Comparison of ENCODE assay signal across 25 cellular contexts in genomic region chr1:109341944-109342925, GRCh38. TPM values are rescaled to one million over a fixed set of nuclear protein-coding genes. Genes with fewer than 3 reads are reported as not detected.
"Had no signal": no experiment of that assay in that cellular context is flagged by ENCODE, and none has a peak within 500 bp of the region (broad histone marks: within the 10 kb centered on the region; RNA-seq: fewer than 3 reads in every experiment).

No MANE protein-coding gene starts in this region.

- H3K27ac Mint-ChIP-seq: activated T-cell treated with anti-CD3 and anti-CD28 coated beads, Interleukin-2, amount 50 U/mL, for 72 hours; effector memory CD8-positive, alpha-beta T cell; mesothelial cell of epicardium; nephron had no signal

- H3K4me1 Mint-ChIP-seq: stimulated activated naive CD8-positive, alpha-beta T cell treated with anti-CD3 and anti-CD28 coated beads, Interleukin-15, amount 100 ng/mL, for 72 hours had no signal

- H3K27me3 ChIP-seq: cardiac muscle cell, gastroesophageal sphincter, heart left ventricle, vagina had no signal

- FAIRE-seq: astrocyte had no signal

- H3K9me3 ChIP-seq: gastroesophageal sphincter, heart left ventricle, vagina had no signal

- H3K27ac ChIP-seq: cardiac muscle cell, gastroesophageal sphincter, heart left ventricle, parathyroid adenoma, vagina, WERI-Rb-1 had no signal

- H2AFZ ChIP-seq: parathyroid adenoma had no signal

- H3K9ac ChIP-seq: parathyroid adenoma had no signal

- H3K79me2 ChIP-seq: parathyroid adenoma had no signal

- DNase-seq: activated CD4-positive, alpha-beta T cell treated with anti-CD3 and anti-CD28 coated beads for 1 hour; activated CD8-positive, alpha-beta memory T cell treated with anti-CD3 and anti-CD28 coated beads for 24 hours; activated effector memory CD4-positive, alpha-beta T cell treated with anti-CD3 and anti-CD28 coated beads, Interleukin-2, amount 50 U/mL, for 16 hours; activated naive CD4-positive, alpha-beta T cell treated with anti-CD3 and anti-CD28 coated beads, Interleukin-2, amount 50 U/mL, for 16 hours; activated T-cell treated with anti-CD3 and anti-CD28 coated beads, Interleukin-2, amount 50 U/mL, for 72 hours; effector memory CD8-positive, alpha-beta T cell; stimulated activated CD4-positive, alpha-beta T cell treated with anti-CD3 and anti-CD28 coated beads, Interleukin-2, amount 100 ng/mL, for 24 hours; stimulated activated naive CD8-positive, alpha-beta T cell treated with anti-CD3 and anti-CD28 coated beads, Interleukin-15, amount 100 ng/mL, for 72 hours; T-helper 2 cell; trophoblast cell; WERI-Rb-1 had no signal

- H3K9me3 Mint-ChIP-seq: activated T-cell treated with anti-CD3 and anti-CD28 coated beads, Interleukin-2, amount 50 U/mL, for 72 hours; effector memory CD8-positive, alpha-beta T cell; mesothelial cell of epicardium; nephron; stimulated activated naive CD8-positive, alpha-beta T cell treated with anti-CD3 and anti-CD28 coated beads, Interleukin-15, amount 100 ng/mL, for 72 hours had no signal

- H3K4me3 Mint-ChIP-seq: activated T-cell treated with anti-CD3 and anti-CD28 coated beads, Interleukin-2, amount 50 U/mL, for 72 hours; effector memory CD8-positive, alpha-beta T cell; mesothelial cell of epicardium; nephron; stimulated activated naive CD8-positive, alpha-beta T cell treated with anti-CD3 and anti-CD28 coated beads, Interleukin-15, amount 100 ng/mL, for 72 hours had no signal

- H3K4me1 ChIP-seq: parathyroid adenoma, vagina had no signal

- H3K4me3 ChIP-seq: cardiac muscle cell, gastroesophageal sphincter, heart left ventricle, lung, vagina had no signal

RNA-seq across cellular contexts. Expression of gene MYBPHL, which starts 35.4 kb away (rescaled TPM):
- total RNA-seq: activated T-cell treated with anti-CD3 and anti-CD28 coated beads, Interleukin-2, amount 50 U/mL, for 72 hours; astrocyte; cardiac muscle cell; dermis microvascular lymphatic vessel endothelial cell; epithelial cell of proximal tubule; kidney epithelial cell; mesothelial cell of epicardium; renal cortical epithelial cell; temporal lobe; vagina had no signal
- polyA plus RNA-seq: cardiac muscle cell had no signal
